ENCODE assay signal across 30 cellular contexts in the genomic region with DNA sequence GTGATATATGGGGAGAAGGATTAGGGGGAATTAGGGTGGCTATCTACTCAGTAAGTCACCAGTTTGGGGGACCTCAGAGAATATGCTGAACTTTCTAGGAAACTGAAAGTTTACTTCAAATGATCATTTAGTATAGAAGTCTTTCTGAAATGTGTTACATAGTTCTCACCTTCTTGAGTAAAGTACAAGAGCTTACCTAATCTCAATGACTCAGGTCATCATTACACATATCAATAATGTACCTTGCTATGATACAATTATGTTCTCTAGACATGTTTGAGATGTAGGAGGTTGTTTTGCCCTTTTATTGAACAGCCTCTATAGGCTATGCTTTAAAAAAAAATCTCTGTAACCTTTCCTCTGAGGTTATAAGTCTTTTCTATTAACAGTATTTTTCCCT.
"Had no signal": no experiment of that assay in that cellular context is flagged by ENCODE, and none has a peak within 500 bp of the region (broad histone marks: within the 10 kb centered on the region; RNA-seq: fewer than 3 reads in every experiment).

No MANE protein-coding gene starts in this region.

- FAIRE-seq: TTC549 had no signal

- H3K27ac ChIP-seq: VCaP, WERI-Rb-1 had no signal

- DNase-seq: activated B cell treated with CpG ODN at 0.5 μM for 24 hours; activated CD4-positive, alpha-beta memory T cell treated with anti-CD3 and anti-CD28 coated beads for 36 hours; activated CD4-positive, alpha-beta memory T cell treated with anti-CD3 and anti-CD28 coated beads, Interleukin-2, amount 10 ng/mL, durations not matched to agents 7 days and 5 days; activated CD4-positive, alpha-beta T cell treated with anti-CD3 and anti-CD28 coated beads for 1 hour; activated CD4-positive, alpha-beta T cell treated with anti-CD3 and anti-CD28 coated beads for 36 hours; activated CD4-positive, alpha-beta T cell treated with anti-CD3 and anti-CD28 coated beads for 4 hours; activated CD4-positive, alpha-beta T cell treated with anti-CD3 and anti-CD28 coated beads for 48 hours; activated CD4-positive, alpha-beta T cell treated with anti-CD3 and anti-CD28 coated beads, Interleukin-2, amount 10 ng/mL, durations not matched to agents 24 days and 14 days; activated CD4-positive, alpha-beta T cell treated with anti-CD3 and anti-CD28 coated beads, Interleukin-2, amount 10 ng/mL, durations not matched to agents 7 days and 5 days; activated CD4-positive, alpha-beta T cell treated with anti-CD3 and anti-CD28 coated beads, Interleukin-2, amount 50 U/mL, for 1 hour; activated CD4-positive, alpha-beta T cell treated with anti-CD3 and anti-CD28 coated beads, Interleukin-2, amount 50 U/mL, for 4 hours; activated CD4-positive, alpha-beta T cell treated with anti-CD3 and anti-CD28 coated beads, Interleukin-2, amount 50 U/mL, for 48 hours; activated CD4-positive, CD25-positive, alpha-beta regulatory T cell; activated CD4-positive, CD25-positive, alpha-beta regulatory T cell treated with anti-CD3 and anti-CD28 coated beads, Interleukin-2, amount 50 U/mL, for 72 hours; activated CD8-positive, alpha-beta memory T cell treated with anti-CD3 and anti-CD28 coated beads for 24 hours; activated CD8-positive, alpha-beta memory T cell treated with anti-CD3 and anti-CD28 coated beads, Interleukin-2, amount 10 ng/mL, durations not matched to agents 7 days and 5 days; activated CD8-positive, alpha-beta memory T cell treated with anti-CD3 and anti-CD28 coated beads, Interleukin-2, amount 50 U/mL, for 4 hours; activated CD8-positive, alpha-beta memory T cell treated with anti-CD3 and anti-CD28 coated beads, Interleukin-2, amount 50 U/mL, for 48 hours; activated CD8-positive, alpha-beta T cell treated with anti-CD3 and anti-CD28 coated beads for 36 hours; activated CD8-positive, alpha-beta T cell treated with anti-CD3 and anti-CD28 coated beads, Interleukin-2, amount 10 ng/mL, durations not matched to agents 7 days and 5 days; activated T-cell treated with anti-CD3 and anti-CD28 coated beads for 4 hours; T-cell; T-helper 1 cell; T-helper 17 cell; T-helper 2 cell; T-helper 9 cell; T1000; WERI-Rb-1 had no signal
